In the genomic region with DNA sequence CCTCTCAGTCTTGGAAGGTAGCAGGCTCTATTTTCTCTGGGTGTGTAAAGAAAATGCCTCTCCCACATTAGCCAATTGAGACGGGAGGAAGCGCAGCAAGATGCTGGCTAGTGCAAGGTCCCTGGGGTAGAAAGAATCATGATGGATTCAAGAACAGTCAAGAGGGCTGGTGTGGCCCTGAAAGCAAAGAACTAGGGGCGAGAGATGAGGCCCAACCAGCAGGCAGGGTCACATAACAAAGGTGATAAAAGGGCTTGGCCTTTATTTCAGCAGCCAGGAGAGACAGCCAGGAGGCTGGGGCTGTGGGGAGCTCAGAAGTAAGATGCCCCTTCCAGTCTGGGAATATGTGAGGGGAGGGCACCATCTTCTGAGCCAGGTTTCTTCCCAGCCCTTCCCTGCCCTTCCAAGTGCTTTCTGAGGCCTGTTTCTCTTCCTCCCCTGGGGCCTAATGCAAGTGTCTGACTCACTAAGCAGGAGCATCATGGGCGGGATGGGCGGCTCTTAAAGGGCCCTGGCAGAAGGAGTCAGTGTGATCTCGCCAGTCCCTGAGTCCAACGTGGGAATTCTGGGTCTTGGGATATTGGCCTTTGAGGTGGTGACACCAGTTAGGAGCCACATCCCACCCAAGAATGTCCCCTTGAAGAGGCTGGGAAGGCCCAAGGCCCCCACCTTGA, we compare ENCODE assay signal across 8 cellular contexts. TPM values are rescaled to one million over a fixed set of nuclear protein-coding genes. Genes with fewer than 3 reads are reported as not detected.
DNase-seq lines count a peak whose midpoint lies in the region; ATAC-seq, FAIRE-seq and TF ChIP-seq lines count a peak whose summit lies in the region.

No MANE protein-coding gene starts in this region.

- intact Hi-C loops in Right ventricle myocardium superior (cut with DNase I), result no loop called here

- peak overlapping the region; percentile 90 for H3K4me3 Mint-ChIP-seq in activated T-helper 17 cell treated with anti-CD3 and anti-CD28 coated beads, Interleukin-2, amount 50 U/mL, for 72 hours
- H3K4me3 Mint-ChIP-seq in neural progenitor cell, result no peak overlapping the region

- H3K4me3 ChIP-seq in A549, result no peak overlapping the region
- no peak overlapping the region for H3K4me3 ChIP-seq in neural progenitor cell

- TF ChIP-seq CTCF in A549 (IDR thresholded peaks at IDR 0.05) (no peak), neural progenitor cell (IDR thresholded peaks at IDR 0.05) (no peak)

- no peaks in the 10 kb centered on the region for H3K79me2 ChIP-seq in neural progenitor cell (ENCODE audit: low read depth)

- no peaks in the 10 kb centered on the region for H3K9me3 Mint-ChIP-seq in activated T-helper 17 cell treated with anti-CD3 and anti-CD28 coated beads, Interleukin-2, amount 50 U/mL, for 72 hours
- H3K9me3 Mint-ChIP-seq in neural progenitor cell, result peaks cover 2% of the 10 kb centered on the region

- H3K27ac ChIP-seq in A549 (peak overlapping the region; percentile 70 to 87), neural progenitor cell (no peak overlapping the region)

- no peak for TF ChIP-seq POLR2A in A549 (IDR thresholded peaks at IDR 0.05; ENCODE audit: low read length)
- TF ChIP-seq POLR2A in H54 (IDR thresholded peaks at IDR 0.05; ENCODE audit: low read depth, low read length), result peak; percentile 38; the same call in 1 of the 2 replicates

- H3F3A ChIP-seq in neural progenitor cell (ENCODE audit: low read depth), result peaks cover 12% of the 10 kb centered on the region

- CTCF ChIA-PET in A549 (lab: Yijun Ruan, JAX), result interaction anchor here (0.9 to 4.8 kb wide), 6 partner anchors 9 to 99 kb away, joined by 3 to 23 read pairs (median 4); no protein-coding TSS in a partner anchor

- H3K36me3 Mint-ChIP-seq in activated T-helper 17 cell treated with anti-CD3 and anti-CD28 coated beads, Interleukin-2, amount 50 U/mL, for 72 hours (ENCODE audit: low read depth), result peaks cover 87% of the 10 kb centered on the region
- H3K36me3 Mint-ChIP-seq in neural progenitor cell, result no peaks in the 10 kb centered on the region

- no peak overlapping the region for H3K9ac ChIP-seq in neural progenitor cell

- FAIRE-seq in A549 (lab: Jason Lieb, UNC), result no peak
- FAIRE-seq in H54 (lab: Jason Lieb, UNC), result peak; percentile 77

- peaks cover 37% of the 10 kb centered on the region for H3K27me3 ChIP-seq in neural progenitor cell

- no peaks in the 10 kb centered on the region for H3K27me3 Mint-ChIP-seq in activated T-helper 17 cell treated with anti-CD3 and anti-CD28 coated beads, Interleukin-2, amount 50 U/mL, for 72 hours
- peaks cover 27% of the 10 kb centered on the region for H3K27me3 Mint-ChIP-seq in neural progenitor cell (ENCODE audit: insufficient read depth, low read depth)

- no peaks in the 10 kb centered on the region for H3K9me3 ChIP-seq in A549
- H3K9me3 ChIP-seq in neural progenitor cell (ENCODE audit: low read depth), result no peaks in the 10 kb centered on the region

- 54% methylated on average over 5 of the region's 7 CpGs for WGBS in A549 (ENCODE audit: missing lambda C conversion rate)

- DNase-seq in A549 (ENCODE audit: low read depth in 1 of 2, low spot score in 1 of 2), result peak; percentile 75 to 89
- peak; percentile 87 for DNase-seq in H54 (ENCODE audit: insufficient read length, low spot score)
- peak; percentile 80 for DNase-seq in Right ventricle myocardium superior
- peak; percentile 48 for DNase-seq in stimulated activated naive CD8-positive, alpha-beta T cell treated with anti-CD3 and anti-CD28 coated beads, Interleukin-15, Interleukin-2, amounts not matched to agents 100 U/mL and 50 U/mL, for 24 hours
- no peak for DNase-seq in NOMO-1 treated with DMSO at 0.1 percent for 48 hours (lab: John Stamatoyannopoulos, UW; ENCODE audit: unreplicated experiment)
- DNase-seq in neural progenitor cell (ENCODE audit: low spot score), result no peak

- peaks cover 33% of the 10 kb centered on the region for H3K4me1 ChIP-seq in A549
- H3K4me1 ChIP-seq in neural progenitor cell, result peaks cover 18% of the 10 kb centered on the region

- H3K36me3 ChIP-seq in neural progenitor cell, result no peaks in the 10 kb centered on the region

- TF ChIP-seq RAD21 in A549 (conservative IDR thresholded peaks at IDR 0.05 in 1 of 2, IDR thresholded peaks at IDR 0.05 in 1 of 2), result no peak

- H4K20me1 ChIP-seq in neural progenitor cell (ENCODE audit: low read depth), result no peaks in the 10 kb centered on the region

- TF ChIP-seq EP300 in A549 (IDR thresholded peaks at IDR 0.05), result no peak

- no peak overlapping the region for H2AFZ ChIP-seq in neural progenitor cell (replicated peaks)

- H3K27ac Mint-ChIP-seq in activated T-helper 17 cell treated with anti-CD3 and anti-CD28 coated beads, Interleukin-2, amount 50 U/mL, for 72 hours, result peak overlapping the region; percentile 95
- no peak overlapping the region for H3K27ac Mint-ChIP-seq in neural progenitor cell

- peak; percentile 75 to 82 for ATAC-seq in A549
- ATAC-seq in activated T-helper 17 cell treated with anti-CD3 and anti-CD28 coated beads, Interleukin-2, amount 50 U/mL, for 72 hours (replicated peaks), result no peak
- ATAC-seq in Right ventricle myocardium superior (ENCODE audit: poor library complexity), result peak; percentile 32
- no peak for ATAC-seq in stimulated activated naive CD8-positive, alpha-beta T cell treated with anti-CD3 and anti-CD28 coated beads, Interleukin-15, Interleukin-2, amounts not matched to agents 100 U/mL and 50 U/mL, for 24 hours
- ATAC-seq in HG02973 (IDR thresholded peaks at IDR 0.05; ENCODE audit: unreplicated experiment), result no peak

- H3K4me1 Mint-ChIP-seq in activated T-helper 17 cell treated with anti-CD3 and anti-CD28 coated beads, Interleukin-2, amount 50 U/mL, for 72 hours, result peaks cover 44% of the 10 kb centered on the region
- H3K4me1 Mint-ChIP-seq in neural progenitor cell, result peaks cover 18% of the 10 kb centered on the region

- peak overlapping the region; percentile 53 for H3K4me2 ChIP-seq in A549
- H3K4me2 ChIP-seq in neural progenitor cell, result no peak overlapping the region

- POLR2A ChIA-PET in A549 (lab: Yijun Ruan, JAX), result interaction anchor here (1.2 kb wide), 1 partner anchor 54 kb away, joined by 3 read pairs; the partner anchor contains the start of gene HERPUD1

TF ChIP-seq in A549, 52 proteins besides CTCF, POLR2A, EP300 and RAD21 (continues in another document):
- TF ChIP-seq HEYL (CRISPR knock-in tag; IDR thresholded peaks at IDR 0.05) (no peak), ZFP36 (IDR thresholded peaks at IDR 0.05; ENCODE audit: borderline replicate concordance, partially characterized antibody) (no peak), GATA3 (IDR thresholded peaks at IDR 0.05; ENCODE audit: borderline replicate concordance) (no peak), ZNF302 (CRISPR knock-in tag; IDR thresholded peaks at IDR 0.05) (no peak)
- TF ChIP-seq, protein P1, sequence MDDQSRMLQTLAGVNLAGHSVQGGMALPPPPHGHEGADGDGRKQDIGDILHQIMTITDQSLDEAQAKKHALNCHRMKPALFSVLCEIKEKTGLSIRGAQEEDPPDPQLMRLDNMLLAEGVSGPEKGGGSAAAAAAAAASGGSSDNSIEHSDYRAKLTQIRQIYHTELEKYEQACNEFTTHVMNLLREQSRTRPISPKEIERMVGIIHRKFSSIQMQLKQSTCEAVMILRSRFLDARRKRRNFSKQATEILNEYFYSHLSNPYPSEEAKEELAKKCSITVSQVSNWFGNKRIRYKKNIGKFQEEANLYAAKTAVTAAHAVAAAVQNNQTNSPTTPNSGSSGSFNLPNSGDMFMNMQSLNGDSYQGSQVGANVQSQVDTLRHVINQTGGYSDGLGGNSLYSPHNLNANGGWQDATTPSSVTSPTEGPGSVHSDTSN (IDR thresholded peaks at IDR 0.05), result no peak
- TF ChIP-seq, protein P2, sequence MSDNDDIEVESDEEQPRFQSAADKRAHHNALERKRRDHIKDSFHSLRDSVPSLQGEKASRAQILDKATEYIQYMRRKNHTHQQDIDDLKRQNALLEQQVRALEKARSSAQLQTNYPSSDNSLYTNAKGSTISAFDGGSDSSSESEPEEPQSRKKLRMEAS (IDR thresholded peaks at IDR 0.05), result peak; percentile 35; the same call in 1 of the 2 replicates

RNA-seq across cellular contexts. Expression of gene NLRC5, which starts 3.9 kb away (rescaled TPM):
- polyA plus RNA-seq in A549 (2011; rRNA removed) (2.5 and 2.6 TPM in 2 replicates), A549 (2017; fragmentation: RNase III; extraction: RNeasy Plus Mini Kit Qiagen cat#74134 plus additional on column Dnase treatment) (3.4 to 3.6 TPM (median 3.5 TPM) in 3 replicates)
- polyA plus RNA-seq in A549 (2012; cell fraction: cytosol; rRNA removed), result 2.0 and 2.9 TPM in 2 replicates
- 12.0 and 12.8 TPM in 2 replicates for polyA plus RNA-seq in A549 (2012; cell fraction: nucleus; rRNA removed)
- polyA minus RNA-seq in A549 (2011; rRNA and poly(A)+ RNA removed), result 8.2 and 9.3 TPM in 2 replicates
- 100 to 1,000 TPM; 182 to 219 TPM for total RNA-seq in activated T-helper 17 cell treated with anti-CD3 and anti-CD28 coated beads, Interleukin-2, amount 50 U/mL, for 72 hours
- total RNA-seq in Right ventricle myocardium superior (9.9 TPM), neural progenitor cell (ENCODE audit: low replicate concordance) (not detected in 2 replicates)

RNA-seq across cellular contexts. Expression of gene CETP, which starts 23.7 kb away (rescaled TPM):
- polyA plus RNA-seq in A549 (2011; rRNA removed) (not detected in 2 replicates), A549 (2017; fragmentation: RNase III; extraction: RNeasy Plus Mini Kit Qiagen cat#74134 plus additional on column Dnase treatment) (not detected in 3 replicates)
- not detected in 2 replicates for polyA plus RNA-seq in A549 (2012; cell fraction: cytosol; rRNA removed)
- not detected in 2 replicates for polyA plus RNA-seq in A549 (2012; cell fraction: nucleus; rRNA removed)
- not detected in 2 replicates for polyA minus RNA-seq in A549 (2011; rRNA and poly(A)+ RNA removed)
- total RNA-seq in activated T-helper 17 cell treated with anti-CD3 and anti-CD28 coated beads, Interleukin-2, amount 50 U/mL, for 72 hours, result not detected
- total RNA-seq in Right ventricle myocardium superior (0.24 TPM), neural progenitor cell (ENCODE audit: low replicate concordance) (0.28 TPM in 1 of 2 replicates, not detected in the other)

RNA-seq across cellular contexts. Expression of gene HERPUD1, which starts 53.5 kb away (rescaled TPM):
- polyA plus RNA-seq in A549 (2011; rRNA removed) (140 and 182 TPM in 2 replicates), A549 (2017; fragmentation: RNase III; extraction: RNeasy Plus Mini Kit Qiagen cat#74134 plus additional on column Dnase treatment) (58.7 to 65.8 TPM (median 63.4 TPM) in 3 replicates)
- polyA plus RNA-seq in A549 (2012; cell fraction: cytosol; rRNA removed), result 41.0 and 54.6 TPM in 2 replicates
- polyA plus RNA-seq in A549 (2012; cell fraction: nucleus; rRNA removed), result 60.1 and 65.0 TPM in 2 replicates
- 205 and 225 TPM in 2 replicates for polyA minus RNA-seq in A549 (2011; rRNA and poly(A)+ RNA removed)
- total RNA-seq in activated T-helper 17 cell treated with anti-CD3 and anti-CD28 coated beads, Interleukin-2, amount 50 U/mL, for 72 hours, result 100 to 1,000 TPM; 162 to 186 TPM
- total RNA-seq in Right ventricle myocardium superior (105 TPM), neural progenitor cell (ENCODE audit: low replicate concordance) (16.1 and 18.1 TPM in 2 replicates)

Comparison
In these comparisons a context has a peak if more than half of its experiments do, and no peak if none do; other contexts are left out.
1. ATAC-seq: peak in A549 (2 of 2) and Right ventricle myocardium superior (single experiment); none in activated T-helper 17 cell treated with anti-CD3 and anti-CD28 coated beads, Interleukin-2, amount 50 U/mL, for 72 hours (single experiment), stimulated activated naive CD8-positive, alpha-beta T cell treated with anti-CD3 and anti-CD28 coated beads, Interleukin-15, Interleukin-2, amounts not matched to agents 100 U/mL and 50 U/mL, for 24 hours (single experiment) and HG02973 (single experiment).
2. DNase-seq: peak in A549 (2 of 2), H54 (single experiment), Right ventricle myocardium superior (single experiment) and stimulated activated naive CD8-positive, alpha-beta T cell treated with anti-CD3 and anti-CD28 coated beads, Interleukin-15, Interleukin-2, amounts not matched to agents 100 U/mL and 50 U/mL, for 24 hours (single experiment); none in NOMO-1 treated with DMSO at 0.1 percent for 48 hours (single experiment) and neural progenitor cell (single experiment).
3. RNA of gene NLRC5, which starts 3.9 kb away (total RNA-seq): 182 to 219 TPM in activated T-helper 17 cell treated with anti-CD3 and anti-CD28 coated beads, Interleukin-2, amount 50 U/mL, for 72 hours; 9.9 TPM in Right ventricle myocardium superior (single experiment) and not detected in neural progenitor cell; every median in the first group is over 10 times any median in the second.